26 cellular contexts compared by ENCODE assay signal in genomic region chr18:21949326-21950015, GRCh38.
A peak's percentile ranks its signal among the peaks of the same experiment; 100 is the strongest.
DNase-seq lines count a peak whose midpoint lies in the region; ATAC-seq, FAIRE-seq and TF ChIP-seq lines count a peak whose summit lies in the region.
"Had no signal": no experiment of that assay in that cellular context is flagged by ENCODE, and none has a peak within 500 bp of the region (broad histone marks: within the 10 kb centered on the region; RNA-seq: fewer than 3 reads in every experiment).

No MANE protein-coding gene starts in this region.

- FAIRE-seq in pancreas (lab: Jason Lieb, UNC): peak; percentile 20
- FAIRE-seq: GM19239, H1, HTR-8/SVneo had no signal

- TF ChIP-seq CTCF in LNCaP clone FGC (IDR thresholded peaks at IDR 0.05; ENCODE audit: control insufficient read depth, extremely low read depth, insufficient read depth) (no peak), epithelial cell of esophagus (IDR thresholded peaks at IDR 0.05; ENCODE audit: insufficient read depth, low read depth, low read length, missing control alignments) (no peak), pancreas (IDR thresholded peaks at IDR 0.05) (no peak), heart left ventricle (IDR thresholded peaks at IDR 0.05) (no peak)

- H3K36me3 ChIP-seq in pancreas (no peaks in the 10 kb centered on the region), heart left ventricle (no peaks in the 10 kb centered on the region)
- H3K36me3 ChIP-seq: SJCRH30 had no signal

- ATAC-seq in pancreas (no peak), HG03097 (IDR thresholded peaks at IDR 0.05; ENCODE audit: low FRiP score, unreplicated experiment) (no peak), heart left ventricle (no peak)
- ATAC-seq in stimulated activated naive B cell treated with anti-CD40 and anti-IgM and Interleukin-4, amounts not matched to agents 10 μg/mL and 1 μg/mL and 100 μg/mL, for 72 hours (replicated peaks): no peak
- ATAC-seq: CD8-positive, alpha-beta T cell; Right ventricle myocardium inferior had no signal

- TF ChIP-seq POLR2A in heart left ventricle (IDR thresholded peaks at IDR 0.05): no peak

- H3K4me1 ChIP-seq in pancreas (no peaks in the 10 kb centered on the region), heart left ventricle (no peaks in the 10 kb centered on the region)
- H3K4me1 ChIP-seq: Caco-2, SJCRH30 had no signal

- H3K27me3 ChIP-seq in pancreas (no peaks in the 10 kb centered on the region), heart left ventricle (peaks cover 0 to 7% (median 0%) of the 10 kb centered on the region in 9 donors)
- H3K27me3 ChIP-seq: SJCRH30 had no signal

- peaks cover 0 to 3% of the 10 kb centered on the region in 2 donors for H3K9me3 Mint-ChIP-seq in stimulated activated naive B cell treated with anti-CD40 and anti-IgM and Interleukin-4, amounts not matched to agents 10 μg/mL and 1 μg/mL and 100 μg/mL, for 72 hours
- H3K9me3 Mint-ChIP-seq: CD8-positive, alpha-beta T cell had no signal

- H3K27ac Mint-ChIP-seq in stimulated activated naive B cell treated with anti-CD40 and anti-IgM and Interleukin-4, amounts not matched to agents 10 μg/mL and 1 μg/mL and 100 μg/mL, for 72 hours: no peak overlapping the region
- H3K27ac Mint-ChIP-seq: B cell; CD8-positive, alpha-beta T cell had no signal

- H3K27me3 Mint-ChIP-seq in stimulated activated naive B cell treated with anti-CD40 and anti-IgM and Interleukin-4, amounts not matched to agents 10 μg/mL and 1 μg/mL and 100 μg/mL, for 72 hours: peaks cover 34 to 38% of the 10 kb centered on the region in 2 donors

- no peaks in the 10 kb centered on the region for H3K4me1 Mint-ChIP-seq in stimulated activated naive B cell treated with anti-CD40 and anti-IgM and Interleukin-4, amounts not matched to agents 10 μg/mL and 1 μg/mL and 100 μg/mL, for 72 hours
- H3K4me1 Mint-ChIP-seq: B cell had no signal

- H3K36me3 Mint-ChIP-seq in stimulated activated naive B cell treated with anti-CD40 and anti-IgM and Interleukin-4, amounts not matched to agents 10 μg/mL and 1 μg/mL and 100 μg/mL, for 72 hours: peaks cover 0 to 2% of the 10 kb centered on the region in 2 donors
- H3K36me3 Mint-ChIP-seq: CD8-positive, alpha-beta T cell had no signal

- DNase-seq in LNCaP clone FGC (ENCODE audit: low read depth) (peak; percentile 81), SK-N-DZ (ENCODE audit: low spot score) (peak; percentile 10), epithelial cell of esophagus (ENCODE audit: low read depth) (peak; percentile 59), pancreas (no peak), heart left ventricle (no peak), DMS 273 (lab: John Stamatoyannopoulos, UW; ENCODE audit: unreplicated experiment) (no peak)
- no peak for DNase-seq in stimulated activated naive B cell treated with anti-CD40 and anti-IgM and Interleukin-4, amounts not matched to agents 10 μg/mL and 1 μg/mL and 100 μg/mL, for 72 hours
- DNase-seq: CD8-positive, alpha-beta T cell; DMS 273 treated with DMSO at 0.1 percent for 48 hours; DND-41; HCEC 1CT; NCI-H2029; NCI-H446; NCI-H524 treated with DMSO at 0.1 percent for 48 hours; NCI-H774; PC-9; SJCRH30 had no signal

- H3K27ac ChIP-seq in pancreas: no peak overlapping the region
- H3K27ac ChIP-seq in heart left ventricle: no peak overlapping the region
- H3K27ac ChIP-seq: C4-2B, KMS-11, PC-9, SJCRH30 had no signal

- WGBS in pancreas, 2 donors: 78 to 80% methylated on average over 8 of the region's 8 CpGs
- 78 to 83% (median 82%) methylated on average over 8 of the region's 8 CpGs for WGBS in heart left ventricle, 4 donors

- no peak overlapping the region for H3K4me3 Mint-ChIP-seq in stimulated activated naive B cell treated with anti-CD40 and anti-IgM and Interleukin-4, amounts not matched to agents 10 μg/mL and 1 μg/mL and 100 μg/mL, for 72 hours
- H3K4me3 Mint-ChIP-seq: B cell; CD8-positive, alpha-beta T cell had no signal

- H3K4me3 ChIP-seq in LNCaP clone FGC (ENCODE audit: low read depth, low read length): no peak overlapping the region
- no peak overlapping the region for H3K4me3 ChIP-seq in epithelial cell of esophagus (ENCODE audit: low read length)
- no peak overlapping the region for H3K4me3 ChIP-seq in pancreas
- no peak overlapping the region for H3K4me3 ChIP-seq in heart left ventricle
- H3K4me3 ChIP-seq: PC-9, SJCRH30 had no signal

- H3K9me3 ChIP-seq in pancreas: no peaks in the 10 kb centered on the region
- H3K9me3 ChIP-seq in heart left ventricle: peaks cover 0 to 6% (median 0%) of the 10 kb centered on the region in 12 donors
- H3K9me3 ChIP-seq: Caco-2, SJCRH30 had no signal

- intact Hi-C loops in pancreas (cut with DNase I) (no loop called here), heart left ventricle (cut with DNase I) (loop anchor here in 7 of 10 donors (10.0 kb wide), 2 partner anchors 465 to 755 kb away; no protein-coding TSS in a partner anchor)

Comparison
In these comparisons a context has a peak if more than half of its experiments do, and no peak if none do; other contexts are left out.
1. DNase-seq: peak in LNCaP clone FGC (single experiment), SK-N-DZ (single experiment) and epithelial cell of esophagus (single experiment); none in pancreas (0 of 6), heart left ventricle (0 of 5), DMS 273 (single experiment) and stimulated activated naive B cell treated with anti-CD40 and anti-IgM and Interleukin-4, amounts not matched to agents 10 μg/mL and 1 μg/mL and 100 μg/mL, for 72 hours (single experiment).
2. intact Hi-C loops: an anchor here in heart left ventricle (10.0 kb wide); none called in pancreas.